In genomic region chr11:1245717-1246116, GRCh38 we compare ENCODE assay signal across 5 cellular contexts. TPM values are rescaled to one million over a fixed set of nuclear protein-coding genes. Genes with fewer than 3 reads are reported as not detected.
"Had no signal": no experiment of that assay in that cellular context is flagged by ENCODE, and none has a peak within 500 bp of the region (broad histone marks: within the 10 kb centered on the region; RNA-seq: fewer than 3 reads in every experiment).

No MANE protein-coding gene starts in this region.

RNA-seq across cellular contexts. Expression of gene MUC5B, which starts 22.9 kb away (rescaled TPM):
- total RNA-seq: GM23248, H4, HepG2, HFFc6 had no signal
- polyA plus RNA-seq: GM23248, IgD-negative memory B cell had no signal
